In genomic region chr19:37313335-37313627, GRCh38 we compare ENCODE assay signal across 10 cellular contexts. TPM values are rescaled to one million over a fixed set of nuclear protein-coding genes. Genes with fewer than 3 reads are reported as not detected.
A peak's percentile ranks its signal among the peaks of the same experiment; 100 is the strongest.
DNase-seq lines count a peak whose midpoint lies in the region; ATAC-seq and TF ChIP-seq lines count a peak whose summit lies in the region.
"Had no signal": no experiment of that assay in that cellular context is flagged by ENCODE, and none has a peak within 500 bp of the region (broad histone marks: within the 10 kb centered on the region; RNA-seq: fewer than 3 reads in every experiment).

No MANE protein-coding gene starts in this region.

- peak overlapping the region; percentile 89 for H2AFZ ChIP-seq in neural progenitor cell (replicated peaks)

- no peaks in the 10 kb centered on the region for H3K36me3 Mint-ChIP-seq in CD4-positive, CD25-positive, alpha-beta regulatory T cell
- no peaks in the 10 kb centered on the region for H3K36me3 Mint-ChIP-seq in HFFc6 (ENCODE audit: low read depth)
- H3K36me3 Mint-ChIP-seq in central memory CD8-positive, alpha-beta T cell (ENCODE audit: insufficient read depth): peaks cover 9% of the 10 kb centered on the region
- no peaks in the 10 kb centered on the region for H3K36me3 Mint-ChIP-seq in neural progenitor cell

- H3K4me3 ChIP-seq in CD4-positive, CD25-positive, alpha-beta regulatory T cell (ENCODE audit: low read depth, low read length): no peak overlapping the region
- peak overlapping the region; percentile 43 for H3K4me3 ChIP-seq in neural progenitor cell
- H3K4me3 ChIP-seq in H7 (ENCODE audit: insufficient read depth, low read depth, low read length): no peak overlapping the region

- H3K27ac Mint-ChIP-seq in CD4-positive, CD25-positive, alpha-beta regulatory T cell: peak overlapping the region in 2 of 3 donors; percentile 88
- H3K27ac Mint-ChIP-seq in HFFc6: peak overlapping the region; percentile 71
- H3K27ac Mint-ChIP-seq in central memory CD8-positive, alpha-beta T cell (ENCODE audit: low read depth): peak overlapping the region; percentile 13
- H3K27ac Mint-ChIP-seq in neural progenitor cell: peak overlapping the region; percentile 42

- H3K27me3 ChIP-seq in CD4-positive, CD25-positive, alpha-beta regulatory T cell (ENCODE audit: control insufficient read depth, insufficient read depth, low read length): no peaks in the 10 kb centered on the region
- H3K27me3 ChIP-seq in neural progenitor cell: no peaks in the 10 kb centered on the region
- no peaks in the 10 kb centered on the region for H3K27me3 ChIP-seq in H7 (ENCODE audit: control insufficient read depth, insufficient read depth, low read length)

- peaks cover 12% of the 10 kb centered on the region for H3K4me1 ChIP-seq in CD4-positive, CD25-positive, alpha-beta regulatory T cell (ENCODE audit: control insufficient read depth, insufficient read depth, low read length, poor library complexity, severe bottlenecking)
- H3K4me1 ChIP-seq in neural progenitor cell: peaks cover 6% of the 10 kb centered on the region

- no peak for DNase-seq in CD4-positive, CD25-positive, alpha-beta regulatory T cell
- no peak for DNase-seq in HFFc6
- no peak for DNase-seq in central memory CD8-positive, alpha-beta T cell (ENCODE audit: low spot score in 2 of 2)
- no peak for DNase-seq in neural progenitor cell (ENCODE audit: low spot score)
- no peak for DNase-seq in globus pallidus (ENCODE audit: low spot score)
- no peak for DNase-seq in H7
- DNase-seq in HuH-7 (ENCODE audit: low spot score): no peak
- DNase-seq: activated CD8-positive, alpha-beta memory T cell treated with anti-CD3 and anti-CD28 coated beads for 24 hours; NCI-H1694 treated with DMSO at 0.1 percent for 48 hours had no signal

- H3K9ac ChIP-seq in neural progenitor cell: no peak overlapping the region

- H4K20me1 ChIP-seq in neural progenitor cell (ENCODE audit: low read depth): no peaks in the 10 kb centered on the region

- H3F3A ChIP-seq in neural progenitor cell (ENCODE audit: low read depth): peaks cover 14% of the 10 kb centered on the region

- H3K4me1 Mint-ChIP-seq in CD4-positive, CD25-positive, alpha-beta regulatory T cell: peaks cover 8 to 26% (median 18%) of the 10 kb centered on the region in 4 donors
- peaks cover 14% of the 10 kb centered on the region for H3K4me1 Mint-ChIP-seq in HFFc6 (ENCODE audit: low read depth)
- peaks cover 11% of the 10 kb centered on the region for H3K4me1 Mint-ChIP-seq in central memory CD8-positive, alpha-beta T cell
- H3K4me1 Mint-ChIP-seq in neural progenitor cell: peaks cover 7% of the 10 kb centered on the region

- peak overlapping the region; percentile 29 to 89 (median 78) for H3K4me3 Mint-ChIP-seq in CD4-positive, CD25-positive, alpha-beta regulatory T cell
- H3K4me3 Mint-ChIP-seq in HFFc6 (peak overlapping the region; percentile 79; the same call in 1 of the 2 replicates), neural progenitor cell (peak overlapping the region; percentile 79)
- peak overlapping the region; percentile 60 for H3K4me3 Mint-ChIP-seq in central memory CD8-positive, alpha-beta T cell

- peaks cover 0 to 7% (median 4%) of the 10 kb centered on the region in 7 donors for H3K9me3 Mint-ChIP-seq in CD4-positive, CD25-positive, alpha-beta regulatory T cell
- H3K9me3 Mint-ChIP-seq in HFFc6 (peaks cover 17% of the 10 kb centered on the region; the same call in 1 of the 2 replicates), neural progenitor cell (peaks cover 56% of the 10 kb centered on the region)
- no peaks in the 10 kb centered on the region for H3K9me3 Mint-ChIP-seq in central memory CD8-positive, alpha-beta T cell

- TF ChIP-seq CTCF in HFFc6 (IDR thresholded peaks at IDR 0.05) (no peak), neural progenitor cell (IDR thresholded peaks at IDR 0.05) (no peak)

- H3K9me3 ChIP-seq in CD4-positive, CD25-positive, alpha-beta regulatory T cell (ENCODE audit: control insufficient read depth in 2 of 2, low read length in 2 of 2): no peaks in the 10 kb centered on the region
- H3K9me3 ChIP-seq in neural progenitor cell (ENCODE audit: low read depth): peaks cover 5% of the 10 kb centered on the region

- peaks cover 10% of the 10 kb centered on the region for H3K27me3 Mint-ChIP-seq in CD4-positive, CD25-positive, alpha-beta regulatory T cell
- H3K27me3 Mint-ChIP-seq in HFFc6 (ENCODE audit: insufficient read depth): peaks cover 3% of the 10 kb centered on the region
- H3K27me3 Mint-ChIP-seq in central memory CD8-positive, alpha-beta T cell: no peaks in the 10 kb centered on the region
- peaks cover 6% of the 10 kb centered on the region for H3K27me3 Mint-ChIP-seq in neural progenitor cell (ENCODE audit: insufficient read depth, low read depth)

- no peaks in the 10 kb centered on the region for H3K36me3 ChIP-seq in CD4-positive, CD25-positive, alpha-beta regulatory T cell (ENCODE audit: control insufficient read depth, insufficient read depth, low read length)
- no peaks in the 10 kb centered on the region for H3K36me3 ChIP-seq in neural progenitor cell
- H3K36me3 ChIP-seq in H7 (replicated peaks; ENCODE audit: control insufficient read depth, insufficient read depth, low read length): no peaks in the 10 kb centered on the region

- no peak for ATAC-seq in CD4-positive, CD25-positive, alpha-beta regulatory T cell (ENCODE audit: low read depth in 2 of 2)
- ATAC-seq in central memory CD8-positive, alpha-beta T cell (replicated peaks; ENCODE audit: extremely low read depth, poor library complexity, severe bottlenecking): no peak
- ATAC-seq in HG03196 (IDR thresholded peaks at IDR 0.05; ENCODE audit: unreplicated experiment): no peak

- H3K4me2 ChIP-seq in neural progenitor cell: peak overlapping the region; percentile 72

- H3K27ac ChIP-seq in CD4-positive, CD25-positive, alpha-beta regulatory T cell (ENCODE audit: insufficient read depth, low read length, poor library complexity, severe bottlenecking): no peak overlapping the region
- H3K27ac ChIP-seq in neural progenitor cell: no peak overlapping the region

- peaks cover 5% of the 10 kb centered on the region for H3K79me2 ChIP-seq in neural progenitor cell (ENCODE audit: low read depth)

RNA-seq across cellular contexts. Expression of gene ZNF527, which starts 57.6 kb away (rescaled TPM):
- 12.5 TPM for total RNA-seq in CD4-positive, CD25-positive, alpha-beta regulatory T cell
- 10 to 100 TPM in 1 of 4 donors, 1 to 10 TPM in 3; 6.1 to 10.8 (median 8.9) TPM for polyA plus RNA-seq in CD4-positive, CD25-positive, alpha-beta regulatory T cell
- total RNA-seq in HFFc6 (2021; fragmentation: NEBNext Ultra II Directional; extraction: Animal tissue kit (Norgen Biotek cat#: 25700)): 1 to 10 TPM; 2.6 to 3.7 (median 3.0) TPM
- 7.1 and 8.6 TPM in 2 replicates for total RNA-seq in neural progenitor cell (ENCODE audit: low replicate concordance)
- total RNA-seq in H7 (2014; rRNA removed; shearing (Covaris generic)): 1.8 and 4.8 TPM in 2 replicates

Comparison
In these comparisons a context has a peak if more than half of its experiments do, and no peak if none do; other contexts are left out.
1. H3K27ac Mint-ChIP-seq: peak in every context shown above with its lines; median percentile 88 in CD4-positive, CD25-positive, alpha-beta regulatory T cell; 71 in HFFc6; 42 in neural progenitor cell; 13 in central memory CD8-positive, alpha-beta T cell.